Comparison of ENCODE assay signal across 14 cellular contexts in genomic region chr2:11340717-11341116, GRCh38. TPM values are rescaled to one million over a fixed set of nuclear protein-coding genes. Genes with fewer than 3 reads are reported as not detected.
DNase-seq lines count a peak whose midpoint lies in the region; ATAC-seq and TF ChIP-seq lines count a peak whose summit lies in the region.
"Had no signal": no experiment of that assay in that cellular context is flagged by ENCODE, and none has a peak within 500 bp of the region (broad histone marks: within the 10 kb centered on the region; RNA-seq: fewer than 3 reads in every experiment).

No MANE protein-coding gene starts in this region.

- peaks cover 46% of the 10 kb centered on the region for H4K20me1 ChIP-seq in neural progenitor cell (ENCODE audit: low read depth)

- H3K27ac ChIP-seq in ACC112 (ENCODE audit: low read depth, low read length) (no peak overlapping the region), HUES6 (ENCODE audit: low read depth, low read length) (0 out of 2 replicates have a peak overlapping the region, but pooled peaks have one; percentile 28), endodermal cell (ENCODE audit: low read depth, low read length) (no peak overlapping the region), neural progenitor cell (no peak overlapping the region), SJCRH30 (no peak overlapping the region)

- H3K4me2 ChIP-seq in neural progenitor cell, result peak overlapping the region; percentile 91

- ATAC-seq in HG02981 (IDR thresholded peaks at IDR 0.05; ENCODE audit: unreplicated experiment) (no peak), GM21717 (IDR thresholded peaks at IDR 0.05; ENCODE audit: unreplicated experiment) (no peak)
- ATAC-seq: T-helper 17 cell had no signal

- no peak overlapping the region for H3K4me3 Mint-ChIP-seq in endodermal cell
- no peak overlapping the region for H3K4me3 Mint-ChIP-seq in neural progenitor cell
- H3K4me3 Mint-ChIP-seq: activated naive CD8-positive, alpha-beta T cell treated with anti-CD3 and anti-CD28 coated beads, Interleukin-2, amount 10 ng/mL, durations not matched to agents 7 days and 5 days; T-helper 17 cell had no signal

- H3K36me3 ChIP-seq in ACC112 (ENCODE audit: insufficient read depth, low read length) (no peaks in the 10 kb centered on the region), HUES6 (ENCODE audit: control insufficient read depth, insufficient read depth, low read length) (no peaks in the 10 kb centered on the region), endodermal cell (ENCODE audit: control insufficient read depth, insufficient read depth, low read length) (peaks cover 4% of the 10 kb centered on the region), neural progenitor cell (no peaks in the 10 kb centered on the region), SJCRH30 (no peaks in the 10 kb centered on the region)

- no peak overlapping the region for H3K27ac Mint-ChIP-seq in endodermal cell
- no peak overlapping the region for H3K27ac Mint-ChIP-seq in neural progenitor cell
- H3K27ac Mint-ChIP-seq: activated naive CD8-positive, alpha-beta T cell treated with anti-CD3 and anti-CD28 coated beads, Interleukin-2, amount 10 ng/mL, durations not matched to agents 7 days and 5 days; T-helper 17 cell had no signal

- H3K9ac ChIP-seq in HUES6 (ENCODE audit: low read length) (no peak overlapping the region), endodermal cell (ENCODE audit: extremely low read depth, low read length, poor library complexity, severe bottlenecking) (no peak overlapping the region), neural progenitor cell (no peak overlapping the region)

- peaks cover 25% of the 10 kb centered on the region for H3K4me1 ChIP-seq in ACC112 (ENCODE audit: control insufficient read depth, insufficient read depth, low read length, unreplicated experiment)
- peaks cover 15% of the 10 kb centered on the region for H3K4me1 ChIP-seq in HUES6 (ENCODE audit: control insufficient read depth, insufficient read depth, low read length)
- H3K4me1 ChIP-seq in endodermal cell (ENCODE audit: control insufficient read depth, insufficient read depth, low read length), result peaks cover 4% of the 10 kb centered on the region
- H3K4me1 ChIP-seq in neural progenitor cell, result peaks cover 26% of the 10 kb centered on the region
- H3K4me1 ChIP-seq in SJCRH30, result peaks cover 3% of the 10 kb centered on the region; the same call in 1 of the 2 replicates

- H3K79me2 ChIP-seq in ACC112 (ENCODE audit: control insufficient read depth, insufficient read depth, low read length, unreplicated experiment), result peaks cover 82% of the 10 kb centered on the region
- H3K79me2 ChIP-seq in neural progenitor cell (ENCODE audit: low read depth), result peaks cover 84% of the 10 kb centered on the region

- H3K27me3 ChIP-seq in ACC112 (ENCODE audit: insufficient read depth, low read length), result no peaks in the 10 kb centered on the region
- no peaks in the 10 kb centered on the region for H3K27me3 ChIP-seq in HUES6 (ENCODE audit: control insufficient read depth, insufficient read depth, low read length)
- H3K27me3 ChIP-seq in endodermal cell (ENCODE audit: control insufficient read depth, insufficient read depth, low read length, poor library complexity, severe bottlenecking), result no peaks in the 10 kb centered on the region
- H3K27me3 ChIP-seq in neural progenitor cell, result peaks cover 7% of the 10 kb centered on the region
- no peaks in the 10 kb centered on the region for H3K27me3 ChIP-seq in SJCRH30

- TF ChIP-seq CTCF in endodermal cell (conservative IDR thresholded peaks at IDR 0.05), result no peak
- TF ChIP-seq CTCF in neural progenitor cell (IDR thresholded peaks at IDR 0.05), result no peak

- H3F3A ChIP-seq in neural progenitor cell (ENCODE audit: low read depth), result peaks cover 20% of the 10 kb centered on the region

- H3K36me3 Mint-ChIP-seq in endodermal cell (ENCODE audit: low read depth) (peaks cover 9% of the 10 kb centered on the region), neural progenitor cell (peaks cover 23% of the 10 kb centered on the region)

- H3K27me3 Mint-ChIP-seq in endodermal cell (ENCODE audit: insufficient read depth), result no peaks in the 10 kb centered on the region
- H3K27me3 Mint-ChIP-seq in neural progenitor cell (ENCODE audit: insufficient read depth, low read depth), result peaks cover 2% of the 10 kb centered on the region
- H3K27me3 Mint-ChIP-seq: T-helper 17 cell had no signal

- H3K4me3 ChIP-seq in ACC112 (ENCODE audit: low read depth, low read length), result peak overlapping the region; percentile 54
- peak overlapping the region; percentile 38 for H3K4me3 ChIP-seq in HUES6 (ENCODE audit: low read depth, low read length)
- H3K4me3 ChIP-seq in endodermal cell (ENCODE audit: low read length), result peak overlapping the region; percentile 67
- H3K4me3 ChIP-seq in neural progenitor cell, result no peak overlapping the region
- no peak overlapping the region for H3K4me3 ChIP-seq in SJCRH30

- peaks cover 7% of the 10 kb centered on the region for H3K9me3 Mint-ChIP-seq in endodermal cell
- peaks cover 21% of the 10 kb centered on the region for H3K9me3 Mint-ChIP-seq in neural progenitor cell

- H3K9me3 ChIP-seq in HUES6 (ENCODE audit: control insufficient read depth, insufficient read depth, low read depth, low read length) (peaks cover 3% of the 10 kb centered on the region; the same call in 1 of the 2 replicates), endodermal cell (ENCODE audit: control insufficient read depth, low read length) (peaks cover 15% of the 10 kb centered on the region), neural progenitor cell (ENCODE audit: low read depth) (no peaks in the 10 kb centered on the region), SJCRH30 (replicated peaks) (no peaks in the 10 kb centered on the region)

- no peak overlapping the region for H2AFZ ChIP-seq in ACC112 (ENCODE audit: low read length, unreplicated experiment)
- H2AFZ ChIP-seq in neural progenitor cell (replicated peaks), result no peak overlapping the region

- 75 to 100% methylated on average over 1 to 2 of the region's 2 CpGs for WGBS in endodermal cell (ENCODE audit: insufficient coverage in 1 of 2, insufficient read length in 1 of 2), 2 experiments

- peaks cover 41% of the 10 kb centered on the region for H3K4me1 Mint-ChIP-seq in endodermal cell
- H3K4me1 Mint-ChIP-seq in neural progenitor cell, result peaks cover 29% of the 10 kb centered on the region

- DNase-seq in endodermal cell (no peak), neural progenitor cell (ENCODE audit: low spot score) (no peak), SJCRH30 (no peak), NCI-H748 treated with DMSO at 0.1 percent for 48 hours (lab: John Stamatoyannopoulos, UW) (no peak)
- DNase-seq: activated naive CD8-positive, alpha-beta T cell treated with anti-CD3 and anti-CD28 coated beads, Interleukin-2, amount 10 ng/mL, durations not matched to agents 7 days and 5 days; DMS153; hippocampal formation; NCI-H226; stimulated activated CD4-positive, alpha-beta T cell treated with anti-CD3 and anti-CD28 coated beads, Interleukin-12 subunit alpha, Interleukin-12 subunit beta, amount 100 ng/mL, for 4 hours; T-helper 17 cell had no signal

RNA-seq across cellular contexts. Expression of gene ROCK2, which starts 3.7 kb away (rescaled TPM):
- total RNA-seq in endodermal cell, result 10 to 100 TPM; 27.2 to 32.6 TPM
- 21.7 TPM for polyA plus RNA-seq in endodermal cell (2013, experiment 1 of 2)
- 25.5 TPM for polyA plus RNA-seq in endodermal cell (2013, experiment 2 of 2)
- total RNA-seq in neural progenitor cell (ENCODE audit: low replicate concordance), result 22.3 and 36.1 TPM in 2 replicates
- 50.5 and 61.2 TPM in 2 replicates for total RNA-seq in SJCRH30 (2014; rRNA removed; shearing (Covaris generic))

Comparison
In these comparisons a context has a peak if more than half of its experiments do, and no peak if none do; other contexts are left out.
1. H3K4me3 ChIP-seq: peak in ACC112 (single experiment), HUES6 (single experiment) and endodermal cell (single experiment); none in neural progenitor cell (single experiment) and SJCRH30 (single experiment).